In genomic region chr7:117126631-117127030, GRCh38 we compare ENCODE assay signal across 1 cellular context.
TF ChIP-seq lines count a peak whose summit lies in the region.

No MANE protein-coding gene starts in this region.

TF ChIP-seq in IMR-90, 13 proteins besides CTCF, POLR2A, EP300 and RAD21 (continued from another document):
- TF ChIP-seq ELK1 (IDR thresholded peaks at IDR 0.05; ENCODE audit: borderline replicate concordance, low read depth, low read length) (no peak), MAFK (IDR thresholded peaks at IDR 0.05; ENCODE audit: low read depth, low read length) (no peak), BHLHE40 (IDR thresholded peaks at IDR 0.05; ENCODE audit: low read depth, low read length) (no peak), SMC3 (IDR thresholded peaks at IDR 0.05; ENCODE audit: low read depth, low read length) (no peak), USF2 (IDR thresholded peaks at IDR 0.05; ENCODE audit: low read depth, low read length) (no peak)
